ENCODE assay signal across 17 cellular contexts in the genomic region with DNA sequence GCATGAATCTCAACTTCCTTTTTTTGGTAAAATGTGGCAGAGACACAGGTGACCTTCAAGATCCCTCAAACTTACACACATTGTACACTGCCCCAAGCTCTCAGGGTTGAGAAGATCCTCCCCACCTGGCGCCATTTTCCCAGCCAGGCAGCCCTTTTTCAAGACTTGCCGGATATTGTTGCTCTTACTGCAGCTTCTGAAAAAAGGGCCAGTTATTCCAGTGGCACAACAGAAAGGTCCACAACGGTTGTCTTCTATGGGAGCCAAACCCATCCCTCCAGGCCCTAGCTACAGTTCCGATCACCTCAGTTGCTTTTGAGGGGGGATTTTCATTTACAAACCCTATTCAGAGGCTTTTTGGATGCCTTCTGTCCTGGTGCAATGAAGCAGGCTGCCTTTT.
"Had no signal": no experiment of that assay in that cellular context is flagged by ENCODE, and none has a peak within 500 bp of the region (broad histone marks: within the 10 kb centered on the region; RNA-seq: fewer than 3 reads in every experiment).

No MANE protein-coding gene starts in this region.

- H3K27ac ChIP-seq: psoas muscle, right lobe of liver, upper lobe of right lung had no signal

- H3K4me1 ChIP-seq: psoas muscle, right lobe of liver, upper lobe of right lung had no signal

- H3K27me3 ChIP-seq: right lobe of liver, upper lobe of right lung had no signal

- DNase-seq: activated CD8-positive, alpha-beta memory T cell treated with anti-CD3 and anti-CD28 coated beads, Interleukin-2, amount 10 ng/mL, durations not matched to agents 7 days and 5 days; activated gamma-delta T cell; activated T-cell treated with anti-CD3 and anti-CD28 coated beads, Interleukin-2, amount 50 U/mL, for 4 hours; cortex of kidney; effector CD8-positive, alpha-beta T cell; glutamatergic neuron; left colon; occipital lobe; psoas muscle; right lobe of liver; stimulated activated CD4-positive, alpha-beta T cell treated with anti-CD3 and anti-CD28 coated beads, Interleukin-12 subunit alpha, Interleukin-12 subunit beta, amount 100 ng/mL, for 4 hours; stimulated activated naive CD4-positive, alpha-beta T cell treated with Interleukin-2 at 50 U/mL for 16 hours; SW 1271; upper lobe of right lung had no signal

- H3K36me3 ChIP-seq: right lobe of liver, upper lobe of right lung had no signal

- ATAC-seq: activated CD4-positive, CD25-positive, alpha-beta regulatory T cell treated with anti-CD3 and anti-CD28 coated beads, Interleukin-2, amount 50 U/mL, for 24 hours; activated CD8-positive, alpha-beta memory T cell treated with anti-CD3 and anti-CD28 coated beads, Interleukin-2, amount 10 ng/mL, durations not matched to agents 7 days and 5 days; activated T-cell treated with anti-CD3 and anti-CD28 coated beads, Interleukin-2, amount 50 U/mL, for 4 hours; left colon; natural killer cell treated with Interleukin-12 subunit alpha and Interleukin-12 subunit beta and Interleukin-15 and Interleukin-18, amount 100 ng/mL, for 72 hours; psoas muscle; right lobe of liver; upper lobe of right lung had no signal

- H3K9me3 ChIP-seq: psoas muscle, right lobe of liver, upper lobe of right lung had no signal

- H3K4me3 ChIP-seq: lung, psoas muscle, right lobe of liver, upper lobe of right lung had no signal
